26 cellular contexts compared by ENCODE assay signal in genomic region chr5:142219146-142219545, GRCh38.
"Had no signal": no experiment of that assay in that cellular context is flagged by ENCODE, and none has a peak within 500 bp of the region (broad histone marks: within the 10 kb centered on the region; RNA-seq: fewer than 3 reads in every experiment).

No MANE protein-coding gene starts in this region.

- ATAC-seq: body of pancreas; effector memory CD8-positive, alpha-beta T cell; esophagus mucosa; heart left ventricle; left lung; lower lobe of right lung; natural killer cell; right cardiac atrium had no signal

- H3K9ac ChIP-seq: neural progenitor cell had no signal

- H3K27me3 ChIP-seq: body of pancreas, heart left ventricle, left lung, neural progenitor cell, suprapubic skin, tibial artery had no signal

- H3K4me1 ChIP-seq: neural progenitor cell had no signal

- H3K9me3 ChIP-seq: body of pancreas, heart left ventricle, left lung, lower lobe of right lung, spleen, suprapubic skin, tibial artery had no signal

- H3K27ac ChIP-seq: body of pancreas, coronary artery, dorsolateral prefrontal cortex, heart left ventricle, left lung, lower lobe of right lung, neural progenitor cell, spleen, suprapubic skin, tibial artery had no signal

- DNase-seq: activated CD4-positive, alpha-beta T cell treated with anti-CD3 and anti-CD28 coated beads for 4 hours; activated CD4-positive, alpha-beta T cell treated with anti-CD3 and anti-CD28 coated beads, Interleukin-2, amount 50 U/mL, for 4 hours; activated CD8-positive, alpha-beta memory T cell treated with anti-CD3 and anti-CD28 coated beads for 24 hours; activated effector memory CD4-positive, alpha-beta T cell treated with Interleukin-2 at 50 U/mL for 16 hours; activated naive CD4-positive, alpha-beta T cell treated with Interleukin-2 at 50 U/mL for 16 hours; aorta; body of pancreas; dorsolateral prefrontal cortex; effector memory CD8-positive, alpha-beta T cell; foreskin fibroblast; heart left ventricle; hypothalamus; immature natural killer cell; kidney glomerular epithelial cell; left lung; lower lobe of right lung; mesendoderm; natural killer cell; right cardiac atrium; spleen; stimulated activated naive CD4-positive, alpha-beta T cell; tibial artery had no signal

- H2AFZ ChIP-seq: neural progenitor cell had no signal

- H3K4me2 ChIP-seq: neural progenitor cell had no signal

- H3K4me3 ChIP-seq: body of pancreas, coronary artery, dorsolateral prefrontal cortex, heart left ventricle, left lung, lower lobe of right lung, neural progenitor cell, spleen, suprapubic skin, tibial artery had no signal

- H3K36me3 ChIP-seq: heart left ventricle, left lung, lower lobe of right lung, neural progenitor cell, spleen, suprapubic skin, tibial artery had no signal
